ENCODE assay signal across 23 cellular contexts in the genomic region with DNA sequence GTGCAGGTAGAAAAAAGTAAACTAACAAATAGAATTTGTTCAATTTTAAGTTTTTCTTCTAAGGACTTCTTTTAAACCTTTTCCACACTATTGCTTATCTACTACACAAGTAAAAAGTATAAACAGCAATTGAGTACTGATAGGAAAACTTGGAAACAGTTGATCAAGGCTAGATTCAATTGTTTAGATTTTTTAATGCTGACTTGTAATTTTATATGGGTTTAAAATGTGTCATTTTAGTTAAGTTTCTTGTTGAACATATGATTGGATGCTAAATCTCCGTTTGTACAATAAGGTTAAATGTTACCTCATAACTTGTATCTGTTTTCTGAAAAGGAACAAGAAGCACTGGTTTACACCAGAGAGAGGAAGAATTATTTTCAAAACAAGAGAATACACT. TPM values are rescaled to one million over a fixed set of nuclear protein-coding genes. Genes with fewer than 3 reads are reported as not detected.
DNase-seq lines count a peak whose midpoint lies in the region; ATAC-seq, FAIRE-seq and TF ChIP-seq lines count a peak whose summit lies in the region.
"Had no signal": no experiment of that assay in that cellular context is flagged by ENCODE, and none has a peak within 500 bp of the region (broad histone marks: within the 10 kb centered on the region; RNA-seq: fewer than 3 reads in every experiment).

No MANE protein-coding gene starts in this region.

- no peak overlapping the region for H2BK120ac ChIP-seq in IMR-90 (ENCODE audit: low read depth, low read length)
- H2BK120ac ChIP-seq in mesendoderm (ENCODE audit: low read depth, low read length) = no peak overlapping the region

- CTCF ChIA-PET in HepG2 (lab: Yijun Ruan, JAX; ENCODE audit: low intra/inter-chr PET ratio, low total read pairs) (no interaction called here), IMR-90 (lab: Yijun Ruan, JAX) (no interaction called here)

- H2BK5ac ChIP-seq in IMR-90 (ENCODE audit: low read depth, low read length, poor library complexity, severe bottlenecking) (no peak overlapping the region), mesendoderm (ENCODE audit: low read length) (no peak overlapping the region)

- H3K9ac ChIP-seq in HepG2 (ENCODE audit: insufficient read depth, low read depth, low read length) (no peak overlapping the region), IMR-90 (ENCODE audit: low read depth, low read length) (no peak overlapping the region), mesendoderm (ENCODE audit: low read length) (no peak overlapping the region)
- H3K9ac ChIP-seq: BLaER1, GM23248 had no signal

- peaks cover 2 to 16% of the 10 kb centered on the region in 2 experiments; a peak in 2 of 5 replicates for H3K36me3 ChIP-seq in HepG2 (replicated peaks in 1 of 2; ENCODE audit: control insufficient read depth in 1 of 2, insufficient read depth in 2 of 2, low read length in 2 of 2)
- H3K36me3 ChIP-seq in right lobe of liver = no peaks in the 10 kb centered on the region
- no peaks in the 10 kb centered on the region for H3K36me3 ChIP-seq in IMR-90 (ENCODE audit: control insufficient read depth, insufficient read depth, low read length)
- no peaks in the 10 kb centered on the region for H3K36me3 ChIP-seq in mesendoderm (ENCODE audit: control insufficient read depth, insufficient read depth, low read length)

- no peak overlapping the region for H4K91ac ChIP-seq in IMR-90 (ENCODE audit: insufficient read depth, low read depth, low read length)

- in situ Hi-C loops in HepG2 (cut with HindIII; ENCODE audit: extremely low pct_ligation_motif_present, low pct_unique_long_range_greater_than_20kb) = no loop called here
- in situ Hi-C loops in IMR-90 (cut with MboI; ENCODE audit: low sequenced_read_pairs) = no loop called here

- DNase-seq in HepG2 (ENCODE audit: low spot score) = no peak
- DNase-seq in right lobe of liver = no peak
- DNase-seq in IMR-90 = no peak
- no peak for DNase-seq in nephron progenitor cell
- DNase-seq in mesendoderm = no peak
- no peak for DNase-seq in stimulated activated naive CD8-positive, alpha-beta T cell treated with anti-CD3 and anti-CD28 coated beads, Interleukin-15, Interleukin-2, amounts not matched to agents 100 U/mL and 50 U/mL, for 24 hours
- DNase-seq: 8988T; Caco-2; CD4-positive, CD25-positive, alpha-beta regulatory T cell; CD8-positive, alpha-beta T cell; DMS153; DND-41; GM23248; H7; HCEC 1CT had no signal

- H3K4me3 ChIP-seq in HepG2 (replicated peaks in 1 of 3; ENCODE audit: insufficient read depth in 1 of 3, low read depth in 2 of 3, low read length in 3 of 3) (no peak overlapping the region), right lobe of liver (no peak overlapping the region), IMR-90 (ENCODE audit: insufficient read depth, low read depth, low read length) (no peak overlapping the region), mesendoderm (ENCODE audit: low read length) (no peak overlapping the region)
- H3K4me3 ChIP-seq: BLaER1, GM23248 had no signal

- no TSS peak for BruUV-seq in HepG2 (replicated peaks; lab: Mats Ljungman, UMichigan)
- BruUV-seq in IMR-90 (replicated peaks; lab: Mats Ljungman, UMichigan) = no TSS peak

- H2AK9ac ChIP-seq in IMR-90 (replicated peaks; ENCODE audit: low read depth, low read length, poor library complexity) = no peak overlapping the region

- TF ChIP-seq RAD21 in HepG2 (CRISPR knock-in tag; IDR thresholded peaks at IDR 0.05) (no peak), IMR-90 (IDR thresholded peaks at IDR 0.05; ENCODE audit: low read length) (no peak)

- H3K4me2 ChIP-seq in HepG2 (ENCODE audit: low read depth, low read length) (no peak overlapping the region), IMR-90 (ENCODE audit: low read depth, low read length) (no peak overlapping the region), mesendoderm (ENCODE audit: low read length) (no peak overlapping the region)
- H3K4me2 ChIP-seq: BLaER1 had no signal

- TF ChIP-seq EP300 in HepG2 (IDR thresholded peaks at IDR 0.05; ENCODE audit: low read depth in 2 of 2, low read length in 2 of 2) = no peak
- TF ChIP-seq EP300 in HepG2 (CRISPR knock-in tag; IDR thresholded peaks at IDR 0.05; ENCODE audit: borderline replicate concordance) = no peak

- no peak for FAIRE-seq in HepG2 (lab: Jason Lieb, UNC)
- FAIRE-seq: G401.6, GM12892, GM19239, H1 had no signal

- H4K5ac ChIP-seq in IMR-90 (ENCODE audit: low read depth, low read length) (no peak overlapping the region), mesendoderm (ENCODE audit: low read length) (no peak overlapping the region)

- H3K79me2 ChIP-seq in HepG2 (ENCODE audit: insufficient read depth, low read length) = peaks cover 47% of the 10 kb centered on the region
- peaks cover 20% of the 10 kb centered on the region for H3K79me2 ChIP-seq in mesendoderm (ENCODE audit: control insufficient read depth, insufficient read depth, low read length)

- H3K27ac ChIP-seq in HepG2 (ENCODE audit: extremely low read length, insufficient read depth, low read length) (no peak overlapping the region), right lobe of liver (no peak overlapping the region), IMR-90 (ENCODE audit: insufficient read depth, low read length) (no peak overlapping the region), mesendoderm (ENCODE audit: low read depth, low read length) (no peak overlapping the region)
- H3K27ac ChIP-seq: BLaER1, C4-2B, GM23248 had no signal

- peaks cover 2% of the 10 kb centered on the region; the same call in 1 of the 2 replicates for H3K9me1 ChIP-seq in IMR-90 (ENCODE audit: insufficient read depth, low read length)

- intact Hi-C loops in HepG2 (cut with micrococcal nuclease; ENCODE audit: unreplicated experiment) = no loop called here
- intact Hi-C loops in right lobe of liver (cut with DNase I) = no loop called here
- intact Hi-C loops in IMR-90 (cut with micrococcal nuclease) = no loop called here

- no peak overlapping the region for H2AFZ ChIP-seq in HepG2 (ENCODE audit: low read length)
- H2AFZ ChIP-seq in IMR-90 (replicated peaks; ENCODE audit: low read length, poor library complexity) = no peak overlapping the region
- H2AFZ ChIP-seq: GM23248 had no signal

- H3K18ac ChIP-seq in IMR-90 (ENCODE audit: low read depth, low read length) (no peak overlapping the region), mesendoderm (ENCODE audit: low read length) (no peak overlapping the region)

- no peaks in the 10 kb centered on the region for H3K27me3 ChIP-seq in HepG2 (ENCODE audit: control insufficient read depth in 1 of 2, insufficient read depth in 2 of 2, low read length in 2 of 2)
- no peaks in the 10 kb centered on the region for H3K27me3 ChIP-seq in right lobe of liver
- H3K27me3 ChIP-seq in IMR-90 (ENCODE audit: control insufficient read depth, insufficient read depth, low read length) = no peaks in the 10 kb centered on the region
- H3K27me3 ChIP-seq in mesendoderm (ENCODE audit: insufficient read depth, low read length, poor library complexity) = no peaks in the 10 kb centered on the region
- H3K27me3 ChIP-seq: BLaER1 had no signal

- no peak overlapping the region for H3K4me3 Mint-ChIP-seq in nephron progenitor cell
- H3K4me3 Mint-ChIP-seq: B cell; CD4-positive, CD25-positive, alpha-beta regulatory T cell; CD8-positive, alpha-beta T cell had no signal

- TF ChIP-seq CTCF in HepG2 (CRISPR knock-in tag; IDR thresholded peaks at IDR 0.05) = no peak
- no peak for TF ChIP-seq CTCF in right lobe of liver (IDR thresholded peaks at IDR 0.05)
- TF ChIP-seq CTCF in IMR-90 (conservative IDR thresholded peaks at IDR 0.05; ENCODE audit: low read depth, low read length) = no peak
- TF ChIP-seq CTCF in nephron progenitor cell (IDR thresholded peaks at IDR 0.05) = no peak

- H4K8ac ChIP-seq in IMR-90 (ENCODE audit: low read depth in 2 of 2, low read length in 2 of 2) = no peak overlapping the region
- H4K8ac ChIP-seq in mesendoderm (ENCODE audit: low read depth, low read length) = no peak overlapping the region

- no peak for TF ChIP-seq POLR2A in HepG2 (IDR thresholded peaks at IDR 0.05; ENCODE audit: insufficient read depth in 1 of 2, low read depth in 2 of 2, low read length in 2 of 2)
- TF ChIP-seq POLR2A in right lobe of liver (IDR thresholded peaks at IDR 0.05) = no peak
- no peak for TF ChIP-seq POLR2A in IMR-90 (IDR thresholded peaks at IDR 0.05; ENCODE audit: low read depth, low read length)

- WGBS in HepG2 (ENCODE audit: low lambda C conversion rate) = 93% methylated on average over 1 of the region's 1 CpG
- WGBS in right lobe of liver (ENCODE audit: insufficient coverage, low coverage, low lambda C conversion rate, missing lambda C conversion rate) = 76% methylated on average over 1 of the region's 1 CpG
- WGBS in IMR-90 (ENCODE audit: extremely low coverage in 2 of 2, insufficient read length in 1 of 2), 2 experiments = no CpG with 5 or more reads among the region's 1 CpG
- WGBS in mesendoderm (ENCODE audit: extremely low coverage, insufficient coverage, low lambda C conversion rate) = no CpG with 5 or more reads among the region's 1 CpG

- H3K9me3 Mint-ChIP-seq in nephron progenitor cell = no peaks in the 10 kb centered on the region
- H3K9me3 Mint-ChIP-seq: CD4-positive, CD25-positive, alpha-beta regulatory T cell; CD8-positive, alpha-beta T cell had no signal

- H4K20me1 ChIP-seq in HepG2 (ENCODE audit: insufficient read depth, low read length) (no peaks in the 10 kb centered on the region), IMR-90 (ENCODE audit: insufficient read depth, low read length) (no peaks in the 10 kb centered on the region)

- H2AK5ac ChIP-seq in IMR-90 (ENCODE audit: low read depth, low read length) (no peak overlapping the region), mesendoderm (ENCODE audit: low read length) (no peak overlapping the region)

- ATAC-seq in HepG2 (no peak), right lobe of liver (no peak), IMR-90 (ENCODE audit: low read depth) (no peak), HG02678 (IDR thresholded peaks at IDR 0.05; ENCODE audit: unreplicated experiment) (no peak)
- no peak for ATAC-seq in stimulated activated naive CD8-positive, alpha-beta T cell treated with anti-CD3 and anti-CD28 coated beads, Interleukin-15, Interleukin-2, amounts not matched to agents 100 U/mL and 50 U/mL, for 24 hours
- ATAC-seq: CD8-positive, alpha-beta T cell had no signal

- peaks cover 27 to 39% of the 10 kb centered on the region in 2 experiments for H3K79me1 ChIP-seq in IMR-90 (ENCODE audit: low read depth in 1 of 2, low read length in 2 of 2)
- H3K79me1 ChIP-seq in mesendoderm (ENCODE audit: low read length) = peaks cover 10% of the 10 kb centered on the region

- no peak overlapping the region for H3K4ac ChIP-seq in IMR-90 (ENCODE audit: low read depth, low read length)
- H3K4ac ChIP-seq in mesendoderm (ENCODE audit: low read depth, low read length) = no peak overlapping the region

- no peaks in the 10 kb centered on the region for H3K9me3 ChIP-seq in HepG2 (ENCODE audit: low read length)
- H3K9me3 ChIP-seq in right lobe of liver = no peaks in the 10 kb centered on the region
- H3K9me3 ChIP-seq in IMR-90 (ENCODE audit: control insufficient read depth, insufficient read depth, low read length) = no peaks in the 10 kb centered on the region
- H3K9me3 ChIP-seq: BLaER1, Caco-2 had no signal

- H3K56ac ChIP-seq in IMR-90 (ENCODE audit: extremely low read depth, insufficient read depth, low read length) (no peak overlapping the region), mesendoderm (ENCODE audit: low read length) (no peak overlapping the region)

- no peaks in the 10 kb centered on the region for H3K27me3 Mint-ChIP-seq in nephron progenitor cell (ENCODE audit: low read depth, poor library complexity)
- H3K27me3 Mint-ChIP-seq: B cell; CD4-positive, CD25-positive, alpha-beta regulatory T cell had no signal

- H3K36me3 Mint-ChIP-seq in nephron progenitor cell (ENCODE audit: low read depth) = peaks cover 8% of the 10 kb centered on the region

- peak overlapping the region; percentile 4 for H3K27ac Mint-ChIP-seq in nephron progenitor cell
- H3K27ac Mint-ChIP-seq: B cell; CD4-positive, CD25-positive, alpha-beta regulatory T cell; CD8-positive, alpha-beta T cell had no signal

- no peak overlapping the region for H3K14ac ChIP-seq in IMR-90 (replicated peaks; ENCODE audit: low read depth, low read length)

- H2BK15ac ChIP-seq in IMR-90 (ENCODE audit: low read depth, low read length) = no peak overlapping the region
- no peak overlapping the region for H2BK15ac ChIP-seq in mesendoderm (replicated peaks; ENCODE audit: low read depth)

- H3K23ac ChIP-seq in IMR-90 (ENCODE audit: low read depth, low read length) (no peak overlapping the region), mesendoderm (ENCODE audit: low read length) (no peak overlapping the region)

- H2BK20ac ChIP-seq in IMR-90 (ENCODE audit: low read depth, low read length) = no peak overlapping the region

- dilution Hi-C loops in IMR-90 (cut with HindIII; ENCODE audit: low sequenced_read_pairs, unreplicated experiment) = no loop called here

- POLR2A ChIA-PET in HepG2 (lab: Yijun Ruan, JAX) (no interaction called here), IMR-90 (lab: Charles Lee; ENCODE audit: unreplicated experiment) (interaction anchor here (0.5 kb wide), 1 partner anchor 44 kb away, joined by 3 read pairs; no protein-coding TSS in a partner anchor)

- H3K4me1 ChIP-seq in HepG2 (ENCODE audit: insufficient read depth, low read length) (peaks cover 26% of the 10 kb centered on the region), right lobe of liver (peaks cover 0 to 17% (median 0%) of the 10 kb centered on the region in 4 donors), IMR-90 (ENCODE audit: control insufficient read depth, insufficient read depth, low read length) (peaks cover 1% of the 10 kb centered on the region; the same call in 1 of the 2 replicates), mesendoderm (ENCODE audit: control insufficient read depth, low read depth, low read length) (no peaks in the 10 kb centered on the region)
- H3K4me1 ChIP-seq: Caco-2 had no signal

- peaks cover 18% of the 10 kb centered on the region for H3K4me1 Mint-ChIP-seq in nephron progenitor cell

RNA-seq across cellular contexts. Expression of a gene that starts 5.5 kb away (rescaled TPM):
- total RNA-seq in HepG2 (2016; rRNA removed; fragmentation: Illumina TruSeq; extraction: Trizol) = 10.7 and 18.0 TPM in 2 replicates
- 1.6 and 1.8 TPM in 2 replicates for total RNA-seq in HepG2 (2016; cell fraction: cytosol; rRNA removed; fragmentation: Illumina TruSeq; extraction: Trizol; ENCODE audit: low read depth)
- 10.9 and 17.6 TPM in 2 replicates for total RNA-seq in HepG2 (2016; cell fraction: insoluble cytoplasmic fraction; rRNA removed; fragmentation: Illumina TruSeq; extraction: Trizol)
- 4.0 and 4.5 TPM in 2 replicates for total RNA-seq in HepG2 (2016; cell fraction: membrane; rRNA removed; fragmentation: Illumina TruSeq; extraction: Trizol)
- total RNA-seq in HepG2 (2016; cell fraction: nucleus; rRNA removed; fragmentation: Illumina TruSeq; extraction: Trizol) = 15.0 and 16.2 TPM in 2 replicates
- 1.4 and 2.3 TPM in 2 replicates for polyA plus RNA-seq in HepG2 (2011; rRNA removed)
- polyA plus RNA-seq in HepG2 (2011; cell fraction: cytosol; rRNA removed) = 0.48 and 0.72 TPM in 2 replicates
- 2.1 and 2.5 TPM in 2 replicates for polyA plus RNA-seq in HepG2 (2011; cell fraction: nucleus; rRNA removed)
- polyA plus RNA-seq in HepG2 (2012) = 4.0 and 6.9 TPM in 2 replicates
- polyA plus RNA-seq in HepG2 (2016; cell fraction: cytosol; fragmentation: Illumina TruSeq; extraction: Trizol; ENCODE audit: low read depth) = 0.26 and 0.27 TPM in 2 replicates
- polyA plus RNA-seq in HepG2 (2016; cell fraction: insoluble cytoplasmic fraction; fragmentation: Illumina TruSeq; extraction: Trizol; ENCODE audit: low read depth) = 14.8 and 15.6 TPM in 2 replicates
- 1.1 and 1.4 TPM in 2 replicates for polyA plus RNA-seq in HepG2 (2016; cell fraction: membrane; fragmentation: Illumina TruSeq; extraction: Trizol; ENCODE audit: low read depth)
- polyA plus RNA-seq in HepG2 (2016; cell fraction: nucleus; fragmentation: Illumina TruSeq; extraction: Trizol; ENCODE audit: insufficient read depth, low read depth) = 23.3 and 25.3 TPM in 2 replicates
- polyA minus RNA-seq in HepG2 (2011; rRNA and poly(A)+ RNA removed; ENCODE audit: low replicate concordance) = 1.5 and 4.4 TPM in 2 replicates
- polyA minus RNA-seq in HepG2 (2011; cell fraction: cytosol; rRNA and poly(A)+ RNA removed) = 1.3 and 2.4 TPM in 2 replicates
- 6.5 and 7.0 TPM in 2 replicates for polyA minus RNA-seq in HepG2 (2011; cell fraction: nucleus; rRNA and poly(A)+ RNA removed)
- 1 to 10 TPM in 4 of 6 experiments, under 1 TPM in 2; 0.84 to 2.4 (median 1.2) TPM for total RNA-seq in right lobe of liver
- 2.7 and 5.0 TPM in 2 replicates for total RNA-seq in IMR-90 (2012; rRNA removed)
- 0.69 and 1.1 TPM in 2 replicates for polyA plus RNA-seq in IMR-90 (2012; rRNA removed)
- 0.05 and 0.06 TPM in 2 replicates for polyA plus RNA-seq in IMR-90 (2012; cell fraction: cytosol; rRNA removed)
- 0.09 and 0.83 TPM in 2 replicates for polyA plus RNA-seq in IMR-90 (2012; cell fraction: nucleus; rRNA removed; ENCODE audit: low replicate concordance)
- 7.5 TPM for polyA plus RNA-seq in mesendoderm (2013, experiment 1 of 2)
- 8.2 TPM for polyA plus RNA-seq in mesendoderm (2013, experiment 2 of 2)

RNA-seq across cellular contexts. Expression of a gene that starts 5.7 kb away (rescaled TPM):
- total RNA-seq in HepG2 (2016; rRNA removed; fragmentation: Illumina TruSeq; extraction: Trizol) = 12.4 and 15.6 TPM in 2 replicates
- total RNA-seq in HepG2 (2016; cell fraction: cytosol; rRNA removed; fragmentation: Illumina TruSeq; extraction: Trizol; ENCODE audit: low read depth) = 1.3 and 1.5 TPM in 2 replicates
- total RNA-seq in HepG2 (2016; cell fraction: insoluble cytoplasmic fraction; rRNA removed; fragmentation: Illumina TruSeq; extraction: Trizol) = 12.8 and 17.2 TPM in 2 replicates
- total RNA-seq in HepG2 (2016; cell fraction: membrane; rRNA removed; fragmentation: Illumina TruSeq; extraction: Trizol) = 2.2 and 3.6 TPM in 2 replicates
- 23.2 and 26.0 TPM in 2 replicates for total RNA-seq in HepG2 (2016; cell fraction: nucleus; rRNA removed; fragmentation: Illumina TruSeq; extraction: Trizol)
- 9.3 and 10.0 TPM in 2 replicates for polyA plus RNA-seq in HepG2 (2011; rRNA removed)
- polyA plus RNA-seq in HepG2 (2011; cell fraction: cytosol; rRNA removed) = 1.4 and 2.1 TPM in 2 replicates
- polyA plus RNA-seq in HepG2 (2011; cell fraction: nucleus; rRNA removed) = 12.4 and 19.0 TPM in 2 replicates
- polyA plus RNA-seq in HepG2 (2012) = 9.4 and 9.9 TPM in 2 replicates
- 0.52 and 0.58 TPM in 2 replicates for polyA plus RNA-seq in HepG2 (2016; cell fraction: cytosol; fragmentation: Illumina TruSeq; extraction: Trizol; ENCODE audit: low read depth)
- 13.6 and 15.3 TPM in 2 replicates for polyA plus RNA-seq in HepG2 (2016; cell fraction: insoluble cytoplasmic fraction; fragmentation: Illumina TruSeq; extraction: Trizol; ENCODE audit: low read depth)
- polyA plus RNA-seq in HepG2 (2016; cell fraction: membrane; fragmentation: Illumina TruSeq; extraction: Trizol; ENCODE audit: low read depth) = 1.7 and 3.0 TPM in 2 replicates
- 30.9 and 31.7 TPM in 2 replicates for polyA plus RNA-seq in HepG2 (2016; cell fraction: nucleus; fragmentation: Illumina TruSeq; extraction: Trizol; ENCODE audit: insufficient read depth, low read depth)
- polyA minus RNA-seq in HepG2 (2011; rRNA and poly(A)+ RNA removed; ENCODE audit: low replicate concordance) = 1.7 and 3.2 TPM in 2 replicates
- polyA minus RNA-seq in HepG2 (2011; cell fraction: cytosol; rRNA and poly(A)+ RNA removed) = 3.6 TPM in 2 replicates
- polyA minus RNA-seq in HepG2 (2011; cell fraction: nucleus; rRNA and poly(A)+ RNA removed) = 43.8 and 51.6 TPM in 2 replicates
- 10 to 100 TPM in 1 of 6 experiments, 1 to 10 TPM in 5; 4.9 to 12.1 (median 6.9) TPM for total RNA-seq in right lobe of liver
- 5.2 and 12.8 TPM in 2 replicates for total RNA-seq in IMR-90 (2012; rRNA removed)
- 5.5 and 7.7 TPM in 2 replicates for polyA plus RNA-seq in IMR-90 (2012; rRNA removed)
- polyA plus RNA-seq in IMR-90 (2012; cell fraction: cytosol; rRNA removed) = 0.32 and 0.61 TPM in 2 replicates
- 1.3 and 18.6 TPM in 2 replicates for polyA plus RNA-seq in IMR-90 (2012; cell fraction: nucleus; rRNA removed; ENCODE audit: low replicate concordance)
- polyA plus RNA-seq in mesendoderm (2013, experiment 1 of 2) = 12.7 TPM
- polyA plus RNA-seq in mesendoderm (2013, experiment 2 of 2) = 12.4 TPM

RNA-seq across cellular contexts. Expression of a gene that starts 50.8 kb away (rescaled TPM):
- total RNA-seq in HepG2 (2016; rRNA removed; fragmentation: Illumina TruSeq; extraction: Trizol) = 0.07 TPM in 1 of 2 replicates, not detected in the other
- total RNA-seq in HepG2 (2016; cell fraction: cytosol; rRNA removed; fragmentation: Illumina TruSeq; extraction: Trizol; ENCODE audit: low read depth) = 0.26 and 0.30 TPM in 2 replicates
- total RNA-seq in HepG2 (2016; cell fraction: insoluble cytoplasmic fraction; rRNA removed; fragmentation: Illumina TruSeq; extraction: Trizol) = 0.19 TPM in 1 of 2 replicates, not detected in the other
- 0.22 TPM in 1 of 2 replicates, not detected in the other for total RNA-seq in HepG2 (2016; cell fraction: membrane; rRNA removed; fragmentation: Illumina TruSeq; extraction: Trizol)
- 0.19 TPM in 1 of 2 replicates, not detected in the other for total RNA-seq in HepG2 (2016; cell fraction: nucleus; rRNA removed; fragmentation: Illumina TruSeq; extraction: Trizol)
- polyA plus RNA-seq in HepG2 (2011; rRNA removed) = 0.32 and 0.46 TPM in 2 replicates
- 0.04 and 0.08 TPM in 2 replicates for polyA plus RNA-seq in HepG2 (2011; cell fraction: cytosol; rRNA removed)
- 0.82 and 1.2 TPM in 2 replicates for polyA plus RNA-seq in HepG2 (2011; cell fraction: nucleus; rRNA removed)
- 0.24 and 0.29 TPM in 2 replicates for polyA plus RNA-seq in HepG2 (2012)
- polyA plus RNA-seq in HepG2 (2016; cell fraction: cytosol; fragmentation: Illumina TruSeq; extraction: Trizol; ENCODE audit: low read depth) = not detected in 2 replicates
- polyA plus RNA-seq in HepG2 (2016; cell fraction: insoluble cytoplasmic fraction; fragmentation: Illumina TruSeq; extraction: Trizol; ENCODE audit: low read depth) = not detected in 2 replicates
- not detected in 2 replicates for polyA plus RNA-seq in HepG2 (2016; cell fraction: membrane; fragmentation: Illumina TruSeq; extraction: Trizol; ENCODE audit: low read depth)
- 0.79 and 1.3 TPM in 2 replicates for polyA plus RNA-seq in HepG2 (2016; cell fraction: nucleus; fragmentation: Illumina TruSeq; extraction: Trizol; ENCODE audit: insufficient read depth, low read depth)
- not detected in 2 replicates for polyA minus RNA-seq in HepG2 (2011; rRNA and poly(A)+ RNA removed; ENCODE audit: low replicate concordance)
- not detected in 2 replicates for polyA minus RNA-seq in HepG2 (2011; cell fraction: cytosol; rRNA and poly(A)+ RNA removed)
- 0.64 and 0.99 TPM in 2 replicates for polyA minus RNA-seq in HepG2 (2011; cell fraction: nucleus; rRNA and poly(A)+ RNA removed)
- under 1 TPM in 4 of 6 experiments, not detected in 2; 0.10 to 0.39 (median 0.26) TPM for total RNA-seq in right lobe of liver
- 0.36 and 0.56 TPM in 2 replicates for total RNA-seq in IMR-90 (2012; rRNA removed)
- polyA plus RNA-seq in IMR-90 (2012; rRNA removed) = 0.16 and 0.48 TPM in 2 replicates
- not detected in 2 replicates for polyA plus RNA-seq in IMR-90 (2012; cell fraction: cytosol; rRNA removed)
- 0.34 and 4.7 TPM in 2 replicates for polyA plus RNA-seq in IMR-90 (2012; cell fraction: nucleus; rRNA removed; ENCODE audit: low replicate concordance)
- 0.17 TPM for polyA plus RNA-seq in mesendoderm (2013, experiment 1 of 2)
- 0.11 TPM for polyA plus RNA-seq in mesendoderm (2013, experiment 2 of 2)
- total RNA-seq: Caco-2, GM23248 had no signal
- polyA plus RNA-seq: CD4-positive, CD25-positive, alpha-beta regulatory T cell had no signal
